8 cellular contexts compared by ENCODE assay signal in genomic region chr7:155412416-155413253, GRCh38. TPM values are rescaled to one million over a fixed set of nuclear protein-coding genes. Genes with fewer than 3 reads are reported as not detected.
DNase-seq lines count a peak whose midpoint lies in the region; ATAC-seq lines count a peak whose summit lies in the region.

No MANE protein-coding gene starts in this region.

- H3K27me3 Mint-ChIP-seq in CD4-positive, alpha-beta memory T cell, result peaks cover 11 to 18% of the 10 kb centered on the region in 2 donors
- peaks cover 7% of the 10 kb centered on the region for H3K27me3 Mint-ChIP-seq in activated T-cell treated with anti-CD3 and anti-CD28 coated beads, Interleukin-2, amount 50 U/mL, for 72 hours (ENCODE audit: low read depth)

- ATAC-seq in GM18868 (IDR thresholded peaks at IDR 0.05; ENCODE audit: unreplicated experiment), result peak; percentile 89
- peak; percentile 84 for ATAC-seq in HG03095 (IDR thresholded peaks at IDR 0.05; ENCODE audit: unreplicated experiment)
- ATAC-seq in activated T-cell treated with anti-CD3 and anti-CD28 coated beads, Interleukin-2, amount 50 U/mL, for 72 hours (replicated peaks in 1 of 2), result peak; percentile 69 to 71

- H3K36me3 ChIP-seq in CD4-positive, alpha-beta memory T cell (ENCODE audit: insufficient read depth, low read length), result no peaks in the 10 kb centered on the region

- no peak overlapping the region for H3K4me3 Mint-ChIP-seq in CD4-positive, alpha-beta memory T cell
- no peak overlapping the region for H3K4me3 Mint-ChIP-seq in activated T-cell treated with anti-CD3 and anti-CD28 coated beads, Interleukin-2, amount 50 U/mL, for 72 hours

- no peaks in the 10 kb centered on the region for H3K4me1 ChIP-seq in CD4-positive, alpha-beta memory T cell (ENCODE audit: insufficient read depth, low read length)

- H3K36me3 Mint-ChIP-seq in CD4-positive, alpha-beta memory T cell, result no peaks in the 10 kb centered on the region
- H3K36me3 Mint-ChIP-seq in activated T-cell treated with anti-CD3 and anti-CD28 coated beads, Interleukin-2, amount 50 U/mL, for 72 hours (ENCODE audit: insufficient read depth in 2 of 2), result no peaks in the 10 kb centered on the region

- H3K4me3 ChIP-seq in CD4-positive, alpha-beta memory T cell (ENCODE audit: low read length in 2 of 2), result no peak overlapping the region

- H3K27ac ChIP-seq in CD4-positive, alpha-beta memory T cell (ENCODE audit: low read depth, low read length), result no peak overlapping the region

- H3K9me3 ChIP-seq in CD4-positive, alpha-beta memory T cell (ENCODE audit: control insufficient read depth in 1 of 2, low read length in 2 of 2), result no peaks in the 10 kb centered on the region

- no peak overlapping the region for H3K27ac Mint-ChIP-seq in CD4-positive, alpha-beta memory T cell
- H3K27ac Mint-ChIP-seq in activated T-cell treated with anti-CD3 and anti-CD28 coated beads, Interleukin-2, amount 50 U/mL, for 72 hours, result no peak overlapping the region

- H3K9me3 Mint-ChIP-seq in CD4-positive, alpha-beta memory T cell, result no peaks in the 10 kb centered on the region
- H3K9me3 Mint-ChIP-seq in activated T-cell treated with anti-CD3 and anti-CD28 coated beads, Interleukin-2, amount 50 U/mL, for 72 hours, result no peaks in the 10 kb centered on the region

- peaks cover 0 to 6% (median 4%) of the 10 kb centered on the region in 4 donors for H3K4me1 Mint-ChIP-seq in CD4-positive, alpha-beta memory T cell
- no peaks in the 10 kb centered on the region for H3K4me1 Mint-ChIP-seq in activated T-cell treated with anti-CD3 and anti-CD28 coated beads, Interleukin-2, amount 50 U/mL, for 72 hours (ENCODE audit: low read depth)

- DNase-seq in CD4-positive, alpha-beta memory T cell, result peak in 3 of 5 donors; percentile 5 to 22 (median 14)
- DNase-seq in NCI-H748 (lab: John Stamatoyannopoulos, UW; ENCODE audit: unreplicated experiment), result peak; percentile 73
- DNase-seq in activated T-cell treated with anti-CD3 and anti-CD28 coated beads, Interleukin-2, amount 50 U/mL, for 72 hours, result peak; percentile 61 to 66
- DNase-seq in hepatic stellate cell (ENCODE audit: low spot score), result peak; percentile 55
- peak; percentile 6 to 41 (median 22) for DNase-seq in stimulated activated CD4-positive, alpha-beta T cell treated with anti-CD3 and anti-CD28 coated beads, Interleukin-1b, Interleukin-23, amount 100 ng/mL, for 24 hours (ENCODE audit: low read depth in 4 of 4, low spot score in 1 of 4)
- no peak for DNase-seq in NOMO-1 treated with dmso at 0.1 percent for 144 hours (lab: John Stamatoyannopoulos, UW; ENCODE audit: unreplicated experiment)

- CTCF ChIA-PET in CD4-positive, alpha-beta memory T cell (lab: Charles Lee; ENCODE audit: partially characterized antibody), result interaction anchor here (1.1 kb wide), 1 partner anchor 9 kb away, joined by 3 read pairs; no protein-coding TSS in a partner anchor

- POLR2A ChIA-PET in CD4-positive, alpha-beta memory T cell (lab: Charles Lee; ENCODE audit: partially characterized antibody), result no interaction called here

- intact Hi-C loops in CD4-positive, alpha-beta memory T cell (cut with micrococcal nuclease), result no loop called here

- no peaks in the 10 kb centered on the region for H3K27me3 ChIP-seq in CD4-positive, alpha-beta memory T cell (ENCODE audit: insufficient read depth, low read length)

RNA-seq across cellular contexts. Expression of gene EN2, which starts 45.3 kb away (rescaled TPM):
- total RNA-seq in CD4-positive, alpha-beta memory T cell, result not detected
- not detected for polyA plus RNA-seq in CD4-positive, alpha-beta memory T cell
- total RNA-seq in activated T-cell treated with anti-CD3 and anti-CD28 coated beads, Interleukin-2, amount 50 U/mL, for 72 hours, result not detected
